ENCODE assay signal across 26 cellular contexts in the genomic region with DNA sequence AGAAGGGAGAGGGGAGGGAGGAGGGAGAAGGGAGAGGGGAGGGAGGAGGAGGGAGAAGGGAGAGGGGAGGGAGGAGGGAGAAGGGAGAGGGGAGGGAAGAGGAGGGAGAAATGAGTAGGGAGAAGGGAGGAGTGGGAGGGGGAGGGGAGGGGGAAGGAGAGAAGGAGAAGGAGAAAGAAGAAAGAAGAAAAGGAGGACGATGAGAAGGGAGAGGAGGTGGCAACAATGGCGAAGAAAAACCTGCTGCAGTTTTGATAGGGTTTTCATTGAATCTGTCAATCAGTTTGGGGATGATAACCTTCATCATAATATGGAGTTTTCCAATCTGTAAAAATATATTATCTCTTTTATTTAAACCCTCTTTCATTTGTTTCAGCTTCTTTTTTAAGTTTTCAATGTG.
DNase-seq lines count a peak whose midpoint lies in the region; ATAC-seq and TF ChIP-seq lines count a peak whose summit lies in the region.
"Had no signal": no experiment of that assay in that cellular context is flagged by ENCODE, and none has a peak within 500 bp of the region (broad histone marks: within the 10 kb centered on the region; RNA-seq: fewer than 3 reads in every experiment).

No MANE protein-coding gene starts in this region.

- no peaks in the 10 kb centered on the region for H3K27me3 ChIP-seq in breast epithelium
- no peaks in the 10 kb centered on the region for H3K27me3 ChIP-seq in ACC112 (ENCODE audit: insufficient read depth, low read length)
- no peaks in the 10 kb centered on the region for H3K27me3 ChIP-seq in SU-DHL-6 (ENCODE audit: low read length)
- H3K27me3 ChIP-seq in osteoblast (ENCODE audit: insufficient read depth, low read length): no peaks in the 10 kb centered on the region
- H3K27me3 ChIP-seq: BE2C, BLaER1 had no signal

- H3K27ac ChIP-seq in breast epithelium: no peak overlapping the region
- no peak overlapping the region for H3K27ac ChIP-seq in ACC112 (ENCODE audit: low read depth, low read length)
- H3K27ac ChIP-seq in SU-DHL-6 (ENCODE audit: low read depth, low read length): no peak overlapping the region
- no peak overlapping the region for H3K27ac ChIP-seq in osteoblast (ENCODE audit: low read depth, low read length)
- no peak overlapping the region for H3K27ac ChIP-seq in coronary artery
- H3K27ac ChIP-seq: 22Rv1, A549, BLaER1 had no signal

- H3K79me2 ChIP-seq in ACC112 (ENCODE audit: control insufficient read depth, insufficient read depth, low read length, unreplicated experiment) (no peaks in the 10 kb centered on the region), SU-DHL-6 (ENCODE audit: insufficient read depth, low read length) (no peaks in the 10 kb centered on the region), osteoblast (ENCODE audit: insufficient read depth, low read length) (no peaks in the 10 kb centered on the region)

- H3K36me3 Mint-ChIP-seq in MCF 10A (ENCODE audit: insufficient read depth, unreplicated experiment): no peaks in the 10 kb centered on the region
- H3K36me3 Mint-ChIP-seq: CD14-positive monocyte; CD4-positive, alpha-beta memory T cell; CD4-positive, CD25-positive, alpha-beta regulatory T cell had no signal

- intact Hi-C loops in MCF 10A (cut with micrococcal nuclease): no loop called here
- intact Hi-C loops in breast epithelium (cut with DNase I; ENCODE audit: low total_unique reads): no loop called here

- H3K36me3 ChIP-seq in breast epithelium (no peaks in the 10 kb centered on the region), ACC112 (ENCODE audit: insufficient read depth, low read length) (no peaks in the 10 kb centered on the region), SU-DHL-6 (ENCODE audit: low read length) (peaks cover 11% of the 10 kb centered on the region; the same call in 1 of the 2 replicates), osteoblast (ENCODE audit: insufficient read depth, low read length) (no peaks in the 10 kb centered on the region)
- H3K36me3 ChIP-seq: BE2C, BLaER1 had no signal

- H2AFZ ChIP-seq in ACC112 (ENCODE audit: low read length, unreplicated experiment): peak overlapping the region; percentile 37
- peak overlapping the region; percentile 21 for H2AFZ ChIP-seq in SU-DHL-6 (ENCODE audit: low read depth, low read length, severe bottlenecking)
- H2AFZ ChIP-seq in osteoblast (ENCODE audit: low read length): no peak overlapping the region

- no peaks in the 10 kb centered on the region for H4K20me1 ChIP-seq in SU-DHL-6 (ENCODE audit: low read depth, low read length)
- H4K20me1 ChIP-seq in osteoblast (ENCODE audit: insufficient read depth, low read length): no peaks in the 10 kb centered on the region
- H4K20me1 ChIP-seq: BLaER1 had no signal

- ATAC-seq in GM21619 (IDR thresholded peaks at IDR 0.05; ENCODE audit: unreplicated experiment): no peak
- ATAC-seq: A549, GM12878 had no signal

- H3K9ac ChIP-seq in SU-DHL-6 (ENCODE audit: low read length): no peak overlapping the region
- H3K9ac ChIP-seq: BLaER1 had no signal

- no peak for DNase-seq in MCF 10A (ENCODE audit: unreplicated experiment)
- no peak for DNase-seq in breast epithelium (ENCODE audit: low spot score in 2 of 2)
- no peak for DNase-seq in osteoblast (ENCODE audit: insufficient read length, low spot score, missing footprints)
- no peak for DNase-seq in coronary artery (ENCODE audit: low spot score)
- DNase-seq: ACHN; BE2C; C1 segment of cervical spinal cord; CD4-positive, alpha-beta memory T cell; CD4-positive, CD25-positive, alpha-beta regulatory T cell; CD8-positive, alpha-beta memory T cell; COR-L47; DMS 273 treated with DMSO at 0.1 percent for 48 hours; DMS153; DMS53; DMS79; DND-41; EL; GDM1 had no signal

- H3K4me3 ChIP-seq in breast epithelium (no peak overlapping the region), ACC112 (ENCODE audit: low read depth, low read length) (peak overlapping the region; percentile 53), SU-DHL-6 (ENCODE audit: insufficient read depth, low read length, poor library complexity, severe bottlenecking) (no peak overlapping the region), osteoblast (ENCODE audit: insufficient read depth, low read length) (no peak overlapping the region), coronary artery (no peak overlapping the region)
- H3K4me3 ChIP-seq: A549, BLaER1, GM12878 had no signal

- CTCF ChIA-PET in MCF 10A (lab: Yijun Ruan, JAX): no interaction called here

- no peaks in the 10 kb centered on the region for H3K9me2 ChIP-seq in SU-DHL-6 (replicated peaks; ENCODE audit: insufficient read depth, low read length)

- POLR2A ChIA-PET in MCF 10A (lab: Yijun Ruan, JAX): no interaction called here

- H3K4me1 ChIP-seq in breast epithelium (no peaks in the 10 kb centered on the region), ACC112 (ENCODE audit: control insufficient read depth, insufficient read depth, low read length, unreplicated experiment) (no peaks in the 10 kb centered on the region), osteoblast (ENCODE audit: insufficient read depth, low read length) (no peaks in the 10 kb centered on the region)
- H3K4me1 ChIP-seq: A549, BE2C, BLaER1 had no signal

- no TSS peak for BruUV-seq in MCF 10A (replicated peaks; lab: Mats Ljungman, UMichigan)

- H3F3A ChIP-seq in SU-DHL-6 (ENCODE audit: insufficient read depth): 0 out of 2 replicates have a peak, but pooled peaks cover 2% of the 10 kb centered on the region

- H3K4me1 Mint-ChIP-seq in MCF 10A (ENCODE audit: insufficient read depth, unreplicated experiment): no peaks in the 10 kb centered on the region
- H3K4me1 Mint-ChIP-seq: CD14-positive monocyte; CD4-positive, alpha-beta memory T cell; CD4-positive, CD25-positive, alpha-beta regulatory T cell; CD8-positive, alpha-beta memory T cell had no signal

- no peaks in the 10 kb centered on the region for H3K27me3 Mint-ChIP-seq in MCF 10A (ENCODE audit: insufficient read depth, unreplicated experiment)
- H3K27me3 Mint-ChIP-seq: CD4-positive, alpha-beta memory T cell; CD4-positive, CD25-positive, alpha-beta regulatory T cell; CD8-positive, alpha-beta memory T cell had no signal

- H3K9me3 Mint-ChIP-seq in MCF 10A (ENCODE audit: unreplicated experiment): peaks cover 3% of the 10 kb centered on the region

- no peak for TF ChIP-seq POLR2A in breast epithelium (IDR thresholded peaks at IDR 0.05)

- H3K4me3 Mint-ChIP-seq in MCF 10A (ENCODE audit: unreplicated experiment): no peak overlapping the region
- H3K4me3 Mint-ChIP-seq: CD14-positive monocyte; CD4-positive, alpha-beta memory T cell; CD4-positive, CD25-positive, alpha-beta regulatory T cell; CD8-positive, alpha-beta memory T cell had no signal

- H3K9me3 ChIP-seq in breast epithelium (no peaks in the 10 kb centered on the region), SU-DHL-6 (ENCODE audit: insufficient read depth, low read length) (peaks cover 4% of the 10 kb centered on the region; the same call in 1 of the 2 replicates), osteoblast (ENCODE audit: low read depth, low read length) (no peaks in the 10 kb centered on the region)
- H3K9me3 ChIP-seq: A549, BE2C had no signal

- peak overlapping the region; percentile 31 for H3K4me2 ChIP-seq in SU-DHL-6 (ENCODE audit: low read depth, low read length, poor library complexity, severe bottlenecking)
- peak overlapping the region; percentile 3 for H3K4me2 ChIP-seq in osteoblast (ENCODE audit: insufficient read depth, low read length)
- H3K4me2 ChIP-seq: A549, BLaER1 had no signal

- no peak for TF ChIP-seq CTCF in MCF 10A (IDR thresholded peaks at IDR 0.05; ENCODE audit: unreplicated experiment)
- no peak for TF ChIP-seq CTCF in breast epithelium (IDR thresholded peaks at IDR 0.05)
- TF ChIP-seq CTCF in SU-DHL-6 (IDR thresholded peaks at IDR 0.05; ENCODE audit: insufficient read depth, low read length, poor library complexity, severe bottlenecking): no peak
- no peak for TF ChIP-seq CTCF in osteoblast (IDR thresholded peaks at IDR 0.05; ENCODE audit: extremely low read depth, low read depth, low read length)
- no peak for TF ChIP-seq CTCF in coronary artery (IDR thresholded peaks at IDR 0.05)

- H3K27ac Mint-ChIP-seq in MCF 10A (ENCODE audit: low read depth, unreplicated experiment): peak overlapping the region; percentile 77
- H3K27ac Mint-ChIP-seq: CD14-positive monocyte; CD4-positive, alpha-beta memory T cell; CD4-positive, CD25-positive, alpha-beta regulatory T cell; CD8-positive, alpha-beta memory T cell had no signal
